ENCODE assay signal across 37 cellular contexts in genomic region chr3:11430207-11430606, GRCh38.
"Had no signal": no experiment of that assay in that cellular context is flagged by ENCODE, and none has a peak within 500 bp of the region (broad histone marks: within the 10 kb centered on the region; RNA-seq: fewer than 3 reads in every experiment).

No MANE protein-coding gene starts in this region.

- H3K4me1 Mint-ChIP-seq: activated B cell treated with CpG ODN at 0.5 μM for 24 hours; activated CD4-positive, alpha-beta T cell treated with anti-CD3 and anti-CD28 coated beads, Interleukin-2, amount 10 ng/mL, durations not matched to agents 24 days and 14 days; activated naive CD8-positive, alpha-beta T cell treated with anti-CD3 and anti-CD28 coated beads for 36 hours; activated T-helper 17 cell treated with anti-CD3 and anti-CD28 coated beads, Interleukin-2, amount 50 U/mL, for 72 hours had no signal

- DNase-seq: activated B cell treated with CpG ODN at 0.5 μM for 24 hours; activated CD4-positive, alpha-beta memory T cell treated with anti-CD3 and anti-CD28 coated beads for 36 hours; activated CD4-positive, alpha-beta T cell treated with anti-CD3 and anti-CD28 coated beads for 4 hours; activated CD4-positive, alpha-beta T cell treated with anti-CD3 and anti-CD28 coated beads, Interleukin-2, amount 10 ng/mL, durations not matched to agents 24 days and 14 days; activated CD4-positive, alpha-beta T cell treated with anti-CD3 and anti-CD28 coated beads, Interleukin-2, amount 50 U/mL, for 1 hour; activated CD4-positive, alpha-beta T cell treated with anti-CD3 and anti-CD28 coated beads, Interleukin-2, amount 50 U/mL, for 4 hours; activated CD4-positive, CD25-positive, alpha-beta regulatory T cell treated with anti-CD3 and anti-CD28 coated beads, Interleukin-2, amount 50 U/mL, for 72 hours; activated CD8-positive, alpha-beta memory T cell treated with anti-CD3 and anti-CD28 coated beads, Interleukin-2, amount 50 U/mL, for 4 hours; activated CD8-positive, alpha-beta T cell treated with anti-CD3 and anti-CD28 coated beads for 36 hours; activated effector memory CD4-positive, alpha-beta T cell treated with anti-CD3 and anti-CD28 coated beads, Interleukin-2, amount 50 U/mL, for 16 hours; activated gamma-delta T cell treated with Interleukin-2 at 50 U/mL for 16 hours; activated naive CD4-positive, alpha-beta T cell; activated naive CD4-positive, alpha-beta T cell treated with anti-CD3 and anti-CD28 coated beads for 36 hours; activated naive CD4-positive, alpha-beta T cell treated with anti-CD3 and anti-CD28 coated beads, Interleukin-2, amount 50 U/mL, for 16 hours; activated naive CD8-positive, alpha-beta T cell treated with anti-CD3 and anti-CD28 coated beads for 36 hours; activated T-cell treated with anti-CD3 and anti-CD28 coated beads for 4 hours; activated T-cell treated with anti-CD3 and anti-CD28 coated beads, Interleukin-2, amount 50 U/mL, for 1 hour; activated T-cell treated with anti-CD3 and anti-CD28 coated beads, Interleukin-2, amount 50 U/mL, for 4 hours; activated T-cell treated with anti-CD3 and anti-CD28 coated beads, Interleukin-2, amount 50 U/mL, for 72 hours; adrenal gland; amniotic stem cell; aorta; body of pancreas; brain microvascular endothelial cell; central memory CD4-positive, alpha-beta T cell; T-helper 1 cell; T-helper 2 cell; T-helper 9 cell had no signal

- H3K36me3 ChIP-seq: adrenal gland, brain microvascular endothelial cell, breast epithelium had no signal

- H3K27me3 Mint-ChIP-seq: activated B cell treated with CpG ODN at 0.5 μM for 24 hours; activated CD4-positive, alpha-beta memory T cell treated with anti-CD3 and anti-CD28 coated beads for 36 hours; activated CD4-positive, alpha-beta T cell treated with anti-CD3 and anti-CD28 coated beads, Interleukin-2, amount 10 ng/mL, durations not matched to agents 24 days and 14 days; activated CD8-positive, alpha-beta T cell treated with anti-CD3 and anti-CD28 coated beads for 36 hours; activated naive CD8-positive, alpha-beta T cell treated with anti-CD3 and anti-CD28 coated beads for 36 hours; activated T-helper 17 cell treated with anti-CD3 and anti-CD28 coated beads, Interleukin-2, amount 50 U/mL, for 72 hours had no signal

- H3K4me3 Mint-ChIP-seq: activated B cell treated with CpG ODN at 0.5 μM for 24 hours; activated CD4-positive, alpha-beta memory T cell treated with anti-CD3 and anti-CD28 coated beads for 36 hours; activated CD4-positive, alpha-beta T cell treated with anti-CD3 and anti-CD28 coated beads, Interleukin-2, amount 10 ng/mL, durations not matched to agents 24 days and 14 days; activated CD8-positive, alpha-beta T cell treated with anti-CD3 and anti-CD28 coated beads for 36 hours; activated naive CD4-positive, alpha-beta T cell treated with anti-CD3 and anti-CD28 coated beads for 36 hours; activated naive CD8-positive, alpha-beta T cell treated with anti-CD3 and anti-CD28 coated beads for 36 hours; activated T-cell treated with anti-CD3 and anti-CD28 coated beads, Interleukin-2, amount 50 U/mL, for 4 hours; activated T-cell treated with anti-CD3 and anti-CD28 coated beads, Interleukin-2, amount 50 U/mL, for 72 hours; activated T-helper 1 cell treated with anti-CD3 and anti-CD28 coated beads, Interleukin-12 subunit alpha, Interleukin-12 subunit beta, Interleukin-2, Interleukin-4 antibody, amounts not matched to agents 30 ng/mL and 10 ng/mL and 1 ng/mL, durations not matched to agents 14 hours and 24 hours and 36 hours; activated T-helper 17 cell treated with anti-CD3 and anti-CD28 coated beads, Interleukin-2, amount 50 U/mL, for 72 hours; T-helper 1 cell treated with Interleukin-12 subunit alpha and Interleukin-12 subunit beta and Interleukin-4 antibody, amounts not matched to agents 30 μg/mL and 1 μg/mL, for 36 hours; T-helper 2 cell treated with Interferon-gamma antibody and Interleukin-4, amounts not matched to agents 5 μg/mL and 100 μg/mL, for 36 hours had no signal

- H3K27ac Mint-ChIP-seq: activated B cell treated with CpG ODN at 0.5 μM for 24 hours; activated CD4-positive, alpha-beta memory T cell treated with anti-CD3 and anti-CD28 coated beads for 36 hours; activated CD4-positive, alpha-beta T cell treated with anti-CD3 and anti-CD28 coated beads, Interleukin-2, amount 10 ng/mL, durations not matched to agents 24 days and 14 days; activated CD8-positive, alpha-beta T cell treated with anti-CD3 and anti-CD28 coated beads for 36 hours; activated naive CD4-positive, alpha-beta T cell treated with anti-CD3 and anti-CD28 coated beads for 36 hours; activated naive CD4-positive, alpha-beta T cell treated with anti-CD3 and anti-CD28 coated beads, Interleukin-2, amount 50 U/mL, for 72 hours; activated naive CD8-positive, alpha-beta T cell treated with anti-CD3 and anti-CD28 coated beads for 36 hours; activated T-helper 1 cell treated with anti-CD3 and anti-CD28 coated beads, Interleukin-12 subunit alpha, Interleukin-12 subunit beta, Interleukin-2, Interleukin-4 antibody, amounts not matched to agents 30 ng/mL and 10 ng/mL and 1 ng/mL, durations not matched to agents 14 hours and 24 hours and 36 hours; activated T-helper 17 cell treated with anti-CD3 and anti-CD28 coated beads, Interleukin-2, amount 50 U/mL, for 72 hours; T-helper 1 cell treated with Interleukin-12 subunit alpha and Interleukin-12 subunit beta and Interleukin-4 antibody, amounts not matched to agents 30 μg/mL and 1 μg/mL, for 36 hours; T-helper 2 cell treated with Interferon-gamma antibody and Interleukin-4, amounts not matched to agents 5 μg/mL and 100 μg/mL, for 36 hours had no signal

- H3K4me3 ChIP-seq: adrenal gland, body of pancreas, breast epithelium had no signal

- H3K27me3 ChIP-seq: adrenal gland, body of pancreas, brain microvascular endothelial cell, breast epithelium had no signal

- H3K27ac ChIP-seq: body of pancreas, brain microvascular endothelial cell, VCaP had no signal

- FAIRE-seq: astrocyte, TTC549 had no signal

- H3K9me3 Mint-ChIP-seq: activated B cell treated with CpG ODN at 0.5 μM for 24 hours; activated CD4-positive, alpha-beta memory T cell treated with anti-CD3 and anti-CD28 coated beads for 36 hours; activated CD4-positive, alpha-beta T cell treated with anti-CD3 and anti-CD28 coated beads, Interleukin-2, amount 10 ng/mL, durations not matched to agents 24 days and 14 days; activated CD8-positive, alpha-beta T cell treated with anti-CD3 and anti-CD28 coated beads for 36 hours; activated naive CD4-positive, alpha-beta T cell treated with anti-CD3 and anti-CD28 coated beads for 36 hours; activated naive CD4-positive, alpha-beta T cell treated with anti-CD3 and anti-CD28 coated beads, Interleukin-2, amount 50 U/mL, for 72 hours; activated naive CD8-positive, alpha-beta T cell treated with anti-CD3 and anti-CD28 coated beads for 36 hours; activated T-cell treated with anti-CD3 and anti-CD28 coated beads, Interleukin-2, amount 50 U/mL, for 4 hours; activated T-cell treated with anti-CD3 and anti-CD28 coated beads, Interleukin-2, amount 50 U/mL, for 72 hours; activated T-helper 1 cell treated with anti-CD3 and anti-CD28 coated beads, Interleukin-12 subunit alpha, Interleukin-12 subunit beta, Interleukin-2, Interleukin-4 antibody, amounts not matched to agents 30 ng/mL and 10 ng/mL and 1 ng/mL, durations not matched to agents 14 hours and 24 hours and 36 hours; activated T-helper 17 cell treated with anti-CD3 and anti-CD28 coated beads, Interleukin-2, amount 50 U/mL, for 72 hours; T-helper 1 cell treated with Interleukin-12 subunit alpha and Interleukin-12 subunit beta and Interleukin-4 antibody, amounts not matched to agents 30 μg/mL and 1 μg/mL, for 36 hours; T-helper 2 cell treated with Interferon-gamma antibody and Interleukin-4, amounts not matched to agents 5 μg/mL and 100 μg/mL, for 36 hours had no signal

- H3K9me3 ChIP-seq: adrenal gland, body of pancreas, breast epithelium had no signal
